Comparison of ENCODE assay signal across 29 cellular contexts in the genomic region with DNA sequence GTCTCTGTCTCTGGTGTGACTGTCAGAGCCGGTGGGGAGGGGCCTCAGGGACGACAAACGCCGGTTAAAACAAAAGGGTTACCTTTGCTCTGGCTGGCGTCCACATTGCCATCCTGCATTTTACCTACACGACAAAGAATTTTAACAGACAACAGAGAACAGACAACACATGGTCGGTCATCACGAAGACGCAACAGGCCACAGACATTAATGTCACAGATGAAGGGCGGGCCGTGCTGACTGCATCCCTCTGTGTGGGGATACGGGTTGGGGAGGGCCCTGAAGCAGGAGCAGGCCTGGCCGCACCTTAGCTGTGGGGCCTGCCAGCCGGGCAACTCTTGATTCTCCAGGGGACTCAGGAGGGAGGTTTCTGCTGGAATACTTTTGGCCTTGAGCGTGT.
"Had no signal": no experiment of that assay in that cellular context is flagged by ENCODE, and none has a peak within 500 bp of the region (broad histone marks: within the 10 kb centered on the region; RNA-seq: fewer than 3 reads in every experiment).

No MANE protein-coding gene starts in this region.

- H3K4me1 Mint-ChIP-seq: activated naive CD4-positive, alpha-beta T cell treated with anti-CD3 and anti-CD28 coated beads, Interleukin-2, amount 10 ng/mL, durations not matched to agents 7 days and 5 days; activated naive CD8-positive, alpha-beta T cell treated with anti-CD3 and anti-CD28 coated beads, Interleukin-2, amount 10 ng/mL, durations not matched to agents 7 days and 5 days; nephron had no signal

- DNase-seq: activated CD4-positive, alpha-beta T cell treated with anti-CD3 and anti-CD28 coated beads for 48 hours; activated CD4-positive, alpha-beta T cell treated with anti-CD3 and anti-CD28 coated beads, Interleukin-2, amount 50 U/mL, for 48 hours; activated CD8-positive, alpha-beta memory T cell treated with anti-CD3 and anti-CD28 coated beads, Interleukin-2, amount 50 U/mL, for 4 hours; activated gamma-delta T cell; activated naive CD4-positive, alpha-beta T cell treated with anti-CD3 and anti-CD28 coated beads, Interleukin-2, amount 10 ng/mL, durations not matched to agents 7 days and 5 days; activated naive CD8-positive, alpha-beta T cell treated with anti-CD3 and anti-CD28 coated beads, Interleukin-2, amount 10 ng/mL, durations not matched to agents 7 days and 5 days; activated T-cell treated with anti-CD3 and anti-CD28 coated beads, Interleukin-2, amount 50 U/mL, for 1 hour; central memory CD4-positive, alpha-beta T cell; dermis blood vessel endothelial cell; effector CD8-positive, alpha-beta T cell; gastrocnemius medialis; glutamatergic neuron; islet precursor cell; left ventricle myocardium superior; mammary epithelial cell; pancreas; right cardiac atrium; stimulated activated CD4-positive, alpha-beta T cell treated with anti-CD3 and anti-CD28 coated beads, Interleukin-12 subunit alpha, Interleukin-12 subunit beta, amount 100 ng/mL, for 4 hours; stimulated activated CD4-positive, alpha-beta T cell treated with anti-CD3 and anti-CD28 coated beads, Interleukin-4, amount 100 ng/mL, for 1 hour; SW 1271; T1000; trophoblast cell; uterus; WERI-Rb-1 had no signal

- H3K4me3 Mint-ChIP-seq: activated naive CD4-positive, alpha-beta T cell treated with anti-CD3 and anti-CD28 coated beads, Interleukin-2, amount 10 ng/mL, durations not matched to agents 7 days and 5 days; activated naive CD8-positive, alpha-beta T cell treated with anti-CD3 and anti-CD28 coated beads, Interleukin-2, amount 10 ng/mL, durations not matched to agents 7 days and 5 days; nephron; stimulated activated naive CD8-positive, alpha-beta T cell treated with anti-CD3 and anti-CD28 coated beads, Interleukin-15, Interleukin-2, amounts not matched to agents 100 ng/mL and 50 ng/mL, for 24 hours; T-helper 1 cell treated with Interleukin-12 subunit alpha and Interleukin-12 subunit beta and Interleukin-4 antibody, amounts not matched to agents 30 μg/mL and 1 μg/mL, for 36 hours had no signal

- H3K27me3 Mint-ChIP-seq: stimulated activated naive CD8-positive, alpha-beta T cell treated with anti-CD3 and anti-CD28 coated beads, Interleukin-15, Interleukin-2, amounts not matched to agents 100 ng/mL and 50 ng/mL, for 24 hours had no signal

- H3K9me3 ChIP-seq: gastrocnemius medialis, pancreas, thoracic aorta, uterus had no signal

- H3K27ac ChIP-seq: pancreas, thoracic aorta, uterus, WERI-Rb-1 had no signal

- H3K4me3 ChIP-seq: gastrocnemius medialis, pancreas, thoracic aorta, uterus had no signal

- H3K4me1 ChIP-seq: pancreas, uterus had no signal

- H3K36me3 ChIP-seq: gastrocnemius medialis, pancreas, thoracic aorta, uterus, WERI-Rb-1 had no signal

- H3K36me3 Mint-ChIP-seq: activated naive CD4-positive, alpha-beta T cell treated with anti-CD3 and anti-CD28 coated beads, Interleukin-2, amount 10 ng/mL, durations not matched to agents 7 days and 5 days; activated naive CD8-positive, alpha-beta T cell treated with anti-CD3 and anti-CD28 coated beads, Interleukin-2, amount 10 ng/mL, durations not matched to agents 7 days and 5 days had no signal

- H3K9me3 Mint-ChIP-seq: activated naive CD4-positive, alpha-beta T cell treated with anti-CD3 and anti-CD28 coated beads, Interleukin-2, amount 10 ng/mL, durations not matched to agents 7 days and 5 days; activated naive CD8-positive, alpha-beta T cell treated with anti-CD3 and anti-CD28 coated beads, Interleukin-2, amount 10 ng/mL, durations not matched to agents 7 days and 5 days; nephron; stimulated activated naive CD8-positive, alpha-beta T cell treated with anti-CD3 and anti-CD28 coated beads, Interleukin-15, Interleukin-2, amounts not matched to agents 100 ng/mL and 50 ng/mL, for 24 hours; T-helper 1 cell treated with Interleukin-12 subunit alpha and Interleukin-12 subunit beta and Interleukin-4 antibody, amounts not matched to agents 30 μg/mL and 1 μg/mL, for 36 hours had no signal

- ATAC-seq: activated CD4-positive, CD25-positive, alpha-beta regulatory T cell treated with anti-CD3 and anti-CD28 coated beads, Interleukin-2, amount 50 U/mL, for 24 hours; gastrocnemius medialis; left ventricle myocardium superior; pancreas; right cardiac atrium had no signal

- H3K27me3 ChIP-seq: gastrocnemius medialis, pancreas, uterus had no signal

- H3K27ac Mint-ChIP-seq: activated naive CD4-positive, alpha-beta T cell treated with anti-CD3 and anti-CD28 coated beads, Interleukin-2, amount 10 ng/mL, durations not matched to agents 7 days and 5 days; activated naive CD8-positive, alpha-beta T cell treated with anti-CD3 and anti-CD28 coated beads, Interleukin-2, amount 10 ng/mL, durations not matched to agents 7 days and 5 days; nephron; stimulated activated naive CD8-positive, alpha-beta T cell treated with anti-CD3 and anti-CD28 coated beads, Interleukin-15, Interleukin-2, amounts not matched to agents 100 ng/mL and 50 ng/mL, for 24 hours; T-helper 1 cell treated with Interleukin-12 subunit alpha and Interleukin-12 subunit beta and Interleukin-4 antibody, amounts not matched to agents 30 μg/mL and 1 μg/mL, for 36 hours had no signal
